Comparison of ENCODE assay signal across 10 cellular contexts in genomic region chr1:46717654-46718053, GRCh38. TPM values are rescaled to one million over a fixed set of nuclear protein-coding genes. Genes with fewer than 3 reads are reported as not detected.
DNase-seq lines count a peak whose midpoint lies in the region; ATAC-seq, FAIRE-seq and TF ChIP-seq lines count a peak whose summit lies in the region.
"Had no signal": no experiment of that assay in that cellular context is flagged by ENCODE, and none has a peak within 500 bp of the region (broad histone marks: within the 10 kb centered on the region; RNA-seq: fewer than 3 reads in every experiment).

No MANE protein-coding gene starts in this region.

- in situ Hi-C loops in GM12878 (cut with MboI): no loop called here

- H3K9me3 ChIP-seq in A673 (ENCODE audit: low read depth, low read length, poor library complexity, severe bottlenecking) (no peaks in the 10 kb centered on the region), HEK293 (ENCODE audit: control insufficient read depth, insufficient read depth, low read depth, low read length) (no peaks in the 10 kb centered on the region), GM12878 (replicated peaks; ENCODE audit: control insufficient read depth, insufficient read depth, low read length) (no peaks in the 10 kb centered on the region), mesodermal cell (ENCODE audit: control insufficient read depth, low read length) (no peaks in the 10 kb centered on the region)

- peak overlapping the region; percentile 94 for H3K4me2 ChIP-seq in GM12878 (ENCODE audit: control insufficient read depth, insufficient read depth)

- ATAC-seq in GM12878: no peak

- SMC1A ChIA-PET in GM12878 (lab: Charles Lee; ENCODE audit: uncharacterized antibody, unreplicated experiment): interaction anchor here (4.2 kb wide), 1 partner anchor 101 kb away, joined by 12 read pairs; the partner anchor contains the start of gene MOB3C

- BruUV-seq in A673 (replicated peaks; lab: Mats Ljungman, UMichigan) (TSS peak; percentile 27), GM12878 (replicated peaks; lab: Mats Ljungman, UMichigan) (TSS peak; percentile 52)

- H3K79me2 ChIP-seq in GM12878 (ENCODE audit: control insufficient read depth, insufficient read depth, low read length): peaks cover 25% of the 10 kb centered on the region

- WGBS in GM12878 (ENCODE audit: insufficient coverage, insufficient replicate concordance, low lambda C conversion rate, missing lambda C conversion rate): 87% methylated on average over 9 of the region's 9 CpGs
- WGBS in mesodermal cell (ENCODE audit: insufficient coverage in 2 of 2), 2 experiments: 78 to 88% methylated on average over 8 to 9 of the region's 9 CpGs

- TF ChIP-seq RAD21 in GM12878 (IDR thresholded peaks at IDR 0.05; ENCODE audit: insufficient read depth, low read depth, low read length): no peak

- FAIRE-seq in GM12878 (lab: Jason Lieb, UNC) (no peak), GM12891 (lab: Jason Lieb, UNC) (no peak)
- FAIRE-seq: colon had no signal

- intact Hi-C loops in A673 (cut with micrococcal nuclease; ENCODE audit: unreplicated experiment) (no loop called here), GM12878 (cut with micrococcal nuclease; ENCODE audit: unreplicated experiment) (loop anchor here (2.0 to 5.0 kb wide), 2 partner anchors 49 to 100 kb away; partner anchors contain the start of genes ATPAF1 and MOB3C)

- RAD21 ChIA-PET in GM12878 (lab: Charles Lee; ENCODE audit: unreplicated experiment): interaction anchor here (2.2 kb wide), 1 partner anchor 101 kb away, joined by 7 read pairs; the partner anchor contains the start of gene MOB3C

- POLR2A ChIA-PET in A673 (lab: Charles Lee; ENCODE audit: low non-redundant PET): no interaction called here
- POLR2A ChIA-PET in HEK293 (lab: Yijun Ruan, JAX): interaction anchor here (1.6 kb wide), 1 partner anchor 113 kb away, joined by 5 read pairs; the partner anchor contains the start of gene MKNK1
- POLR2A ChIA-PET in GM12878 (lab: Charles Lee): interaction anchor here (1.4 to 1.5 kb wide), 2 partner anchors 10 to 114 kb away, joined by 4 to 6 read pairs; partner anchors contain the start of gene MKNK1

- no peak for TF ChIP-seq EP300 in GM12878 (IDR thresholded peaks at IDR 0.05; ENCODE audit: borderline replicate concordance in 1 of 2, control insufficient read depth in 1 of 2, low read depth in 2 of 2, low read length in 2 of 2)

- TF ChIP-seq POLR2A in GM12878 (IDR thresholded peaks at IDR 0.05; ENCODE audit: low read depth, low read length) (no peak), GM12891 (IDR thresholded peaks at IDR 0.05; ENCODE audit: low read depth, low read length) (no peak)

- no peak overlapping the region for H2AFZ ChIP-seq in GM12878 (ENCODE audit: control insufficient read depth, low read depth, low read length)

- H3K4me1 ChIP-seq in A673 (ENCODE audit: insufficient read depth, low read length, poor library complexity, severe bottlenecking) (peaks cover 7% of the 10 kb centered on the region), HEK293 (ENCODE audit: control insufficient read depth, insufficient read depth, low read length) (peaks cover 3% of the 10 kb centered on the region; the same call in 1 of the 2 replicates), GM12878 (ENCODE audit: control insufficient read depth, insufficient read depth, low read length) (peaks cover 13% of the 10 kb centered on the region), mesodermal cell (ENCODE audit: control insufficient read depth, insufficient read depth, low read length, poor library complexity, severe bottlenecking) (peaks cover 15% of the 10 kb centered on the region)

- H3K27ac ChIP-seq in A673 (ENCODE audit: low read depth, low read length, poor library complexity, severe bottlenecking) (peak overlapping the region; percentile 90), HEK293 (ENCODE audit: extremely low read depth, low read depth, low read length) (no peak overlapping the region), GM12878 (ENCODE audit: control insufficient read depth, insufficient read depth) (peak overlapping the region; percentile 87), mesodermal cell (ENCODE audit: low read depth, low read length, severe bottlenecking) (no peak overlapping the region)

- no peaks in the 10 kb centered on the region; the same call in 1 of the 2 replicates for H4K20me1 ChIP-seq in GM12878 (ENCODE audit: control insufficient read depth, insufficient read depth)

- no peak for DNase-seq in A673 (ENCODE audit: low spot score)
- no peak for DNase-seq in GM12878 (ENCODE audit: low read depth, low spot score)
- DNase-seq in DMS 273 treated with DMSO at 0.1 percent for 48 hours (lab: John Stamatoyannopoulos, UW): no peak
- no peak for DNase-seq in activated gamma-delta T cell treated with Interleukin-2 at 50 U/mL for 16 hours
- no peak for DNase-seq in GM12891 (ENCODE audit: insufficient read length, low spot score)
- DNase-seq in GOT3 (lab: John Stamatoyannopoulos, UW): no peak
- DNase-seq: NCI-H2029 had no signal

- TF ChIP-seq CTCF in A673 (conservative IDR thresholded peaks at IDR 0.05; ENCODE audit: low read depth, low read length) (no peak), HEK293 (tag by site-specific recombination; IDR thresholded peaks at IDR 0.05) (no peak), GM12878 (IDR thresholded peaks at IDR 0.05 in 2 of 3, conservative IDR thresholded peaks at IDR 0.05 in 1 of 3; ENCODE audit: control insufficient read depth in 2 of 3, extremely low read depth in 1 of 3, insufficient read depth in 1 of 3, low read depth in 3 of 3, low read length in 3 of 3) (no peak)

- CTCF ChIA-PET in A673 (lab: Charles Lee): no interaction called here
- CTCF ChIA-PET in HEK293 (lab: Yijun Ruan, JAX): interaction anchor here (1.5 kb wide), 1 partner anchor 7 kb away, joined by 5 read pairs; no protein-coding TSS in a partner anchor
- CTCF ChIA-PET in GM12878 (lab: Yijun Ruan, JAX): interaction anchor here (0.6 to 1.8 kb wide), 7 partner anchors 9 to 1092 kb away, joined by 3 to 5 read pairs (median 3); no protein-coding TSS in a partner anchor

- no peaks in the 10 kb centered on the region for H3K27me3 ChIP-seq in A673 (replicated peaks; ENCODE audit: insufficient read depth, low read depth, low read length, poor library complexity)
- no peaks in the 10 kb centered on the region for H3K27me3 ChIP-seq in GM12878 (replicated peaks in 1 of 2; ENCODE audit: control insufficient read depth in 2 of 2, insufficient read depth in 2 of 2, low read length in 1 of 2)

- H3K9ac ChIP-seq in GM12878 (ENCODE audit: control insufficient read depth, insufficient read depth, low read length): peak overlapping the region; percentile 75

- peaks cover 28% of the 10 kb centered on the region for H3K36me3 ChIP-seq in A673 (ENCODE audit: insufficient read depth, low read length, poor library complexity, severe bottlenecking)
- peaks cover 17 to 48% of the 10 kb centered on the region in 2 experiments for H3K36me3 ChIP-seq in HEK293 (ENCODE audit: control insufficient read depth in 2 of 2, insufficient read depth in 1 of 2, low read length in 2 of 2)
- H3K36me3 ChIP-seq in GM12878 (ENCODE audit: control insufficient read depth in 2 of 2, insufficient read depth in 2 of 2, low read length in 1 of 2): peaks cover 4 to 9% of the 10 kb centered on the region in 2 experiments; a peak in 1 of 4 replicates
- peaks cover 48% of the 10 kb centered on the region for H3K36me3 ChIP-seq in mesodermal cell (ENCODE audit: control insufficient read depth, insufficient read depth, low read length)

- H3K4me3 ChIP-seq in A673 (ENCODE audit: low read depth, low read length, poor library complexity, severe bottlenecking) (peak overlapping the region; percentile 98), HEK293 (ENCODE audit: low read depth, low read length) (peak overlapping the region; percentile 95), GM12878 (peak overlapping the region; percentile 83), mesodermal cell (ENCODE audit: extremely low read depth, insufficient read depth, low read length, poor library complexity, severe bottlenecking) (peak overlapping the region; percentile 92)

RNA-seq across cellular contexts. Expression of gene EFCAB14, which starts 1.3 kb away (rescaled TPM):
- total RNA-seq in A673 (2021) (38.6 and 39.8 TPM in 2 replicates), GM12878 (2014; rRNA removed) (44.8 and 54.1 TPM in 2 replicates), GM12878 (2014; rRNA removed; fragmentation: Illumina TruSeq; extraction: Trizol) (46.1 and 51.1 TPM in 2 replicates), GM12878 (2021) (42.3 and 46.3 TPM in 2 replicates)
- 57.2 and 69.3 TPM in 2 replicates for total RNA-seq in GM12878 (2013; cell fraction: nucleolus; rRNA removed)
- 28.0 TPM for polyA plus RNA-seq in GM12878 (2011; ENCODE audit: low read depth)
- polyA plus RNA-seq in GM12878 (2011; rRNA removed) (66.0 and 78.8 TPM in 2 replicates), GM12878 (2014; fragmentation: Illumina TruSeq; extraction: Trizol) (58.2 and 67.5 TPM in 2 replicates), GM12878 (2014; fragmentation: Nextera tagmentation; extraction: Ambion mirVana) (10 to 100 TPM in 1 of 2 experiments, 1 to 10 TPM in 1; 7.8 to 12.7 TPM), GM12878 (2014; rRNA removed) (25.0 and 31.5 TPM in 2 replicates), GM12878 (2016; fragmentation: Nextera tagmentation; extraction: Ambion mirVana) (10 to 100 TPM; 36.8 to 40.9 TPM)
- polyA plus RNA-seq in GM12878 (2011; cell fraction: cytosol; rRNA removed): 32.3 and 37.9 TPM in 2 replicates
- 45.5 and 58.7 TPM in 2 replicates for polyA plus RNA-seq in GM12878 (2011; cell fraction: nucleus; rRNA removed)
- polyA plus RNA-seq in GM12878 (2012): 27.1 and 28.6 TPM in 2 replicates
- polyA minus RNA-seq in GM12878 (2011; rRNA and poly(A)+ RNA removed): 55.6 and 62.6 TPM in 2 replicates
- polyA minus RNA-seq in GM12878 (2011; cell fraction: cytosol; rRNA and poly(A)+ RNA removed): 27.9 and 30.1 TPM in 2 replicates
- polyA minus RNA-seq in GM12878 (2011; cell fraction: nucleus; rRNA and poly(A)+ RNA removed): 23.5 and 32.1 TPM in 2 replicates
- 49.9 TPM for polyA plus RNA-seq in mesodermal cell (2013, experiment 1 of 2)
- polyA plus RNA-seq in mesodermal cell (2013, experiment 2 of 2): 48.5 TPM
- 21.0 TPM for polyA plus RNA-seq in GM12891 (2012; ENCODE audit: low read depth, missing spikeins)

RNA-seq across cellular contexts. Expression of gene TEX38, which starts 46.0 kb away (rescaled TPM):
- total RNA-seq in A673 (2021): not detected in 2 replicates
- not detected in 2 replicates for total RNA-seq in GM12878 (2013; cell fraction: nucleolus; rRNA removed)
- not detected in 2 replicates for total RNA-seq in GM12878 (2014; rRNA removed)
- total RNA-seq in GM12878 (2014; rRNA removed; fragmentation: Illumina TruSeq; extraction: Trizol): not detected in 2 replicates
- not detected in 2 replicates for total RNA-seq in GM12878 (2021)
- polyA plus RNA-seq in GM12878 (2011; ENCODE audit: low read depth): not detected
- polyA plus RNA-seq in GM12878 (2011; rRNA removed): 0.07 TPM in 1 of 2 replicates, not detected in the other
- not detected in 2 replicates for polyA plus RNA-seq in GM12878 (2011; cell fraction: cytosol; rRNA removed)
- 0.15 TPM in 1 of 2 replicates, not detected in the other for polyA plus RNA-seq in GM12878 (2011; cell fraction: nucleus; rRNA removed)
- 0.32 TPM in 1 of 2 replicates, not detected in the other for polyA plus RNA-seq in GM12878 (2012)
- polyA plus RNA-seq in GM12878 (2014; fragmentation: Illumina TruSeq; extraction: Trizol): not detected in 2 replicates
- not detected for polyA plus RNA-seq in GM12878 (2014; fragmentation: Nextera tagmentation; extraction: Ambion mirVana)
- polyA plus RNA-seq in GM12878 (2014; rRNA removed): not detected in 2 replicates
- under 1 TPM; 0.15 to 0.32 TPM for polyA plus RNA-seq in GM12878 (2016; fragmentation: Nextera tagmentation; extraction: Ambion mirVana)
- polyA minus RNA-seq in GM12878 (2011; rRNA and poly(A)+ RNA removed): 0.21 TPM in 1 of 2 replicates, not detected in the other
- not detected in 2 replicates for polyA minus RNA-seq in GM12878 (2011; cell fraction: cytosol; rRNA and poly(A)+ RNA removed)
- not detected in 2 replicates for polyA minus RNA-seq in GM12878 (2011; cell fraction: nucleus; rRNA and poly(A)+ RNA removed)
- polyA plus RNA-seq in mesodermal cell (2013, experiment 1 of 2): not detected
- polyA plus RNA-seq in mesodermal cell (2013, experiment 2 of 2): not detected
- 0.13 TPM for polyA plus RNA-seq in GM12891 (2012; ENCODE audit: low read depth, missing spikeins)

RNA-seq across cellular contexts. Expression of gene ATPAF1, which starts 49.5 kb away (rescaled TPM):
- total RNA-seq in A673 (2021) (41.7 and 51.9 TPM in 2 replicates), GM12878 (2014; rRNA removed) (42.8 and 49.5 TPM in 2 replicates), GM12878 (2014; rRNA removed; fragmentation: Illumina TruSeq; extraction: Trizol) (40.1 and 41.3 TPM in 2 replicates), GM12878 (2021) (39.6 and 40.2 TPM in 2 replicates)
- 31.8 and 37.1 TPM in 2 replicates for total RNA-seq in GM12878 (2013; cell fraction: nucleolus; rRNA removed)
- polyA plus RNA-seq in GM12878 (2011; ENCODE audit: low read depth): 49.3 TPM
- polyA plus RNA-seq in GM12878 (2011; rRNA removed) (93.5 and 123 TPM in 2 replicates), GM12878 (2014; fragmentation: Illumina TruSeq; extraction: Trizol) (61.1 and 67.6 TPM in 2 replicates), GM12878 (2014; fragmentation: Nextera tagmentation; extraction: Ambion mirVana) (10 to 100 TPM; 15.2 to 32.6 TPM), GM12878 (2014; rRNA removed) (42.3 and 54.0 TPM in 2 replicates), GM12878 (2016; fragmentation: Nextera tagmentation; extraction: Ambion mirVana) (10 to 100 TPM; 64.2 to 74.6 TPM)
- polyA plus RNA-seq in GM12878 (2011; cell fraction: cytosol; rRNA removed): 69.3 and 105 TPM in 2 replicates
- 35.8 and 37.9 TPM in 2 replicates for polyA plus RNA-seq in GM12878 (2011; cell fraction: nucleus; rRNA removed)
- polyA plus RNA-seq in GM12878 (2012): 35.3 and 44.8 TPM in 2 replicates
- polyA minus RNA-seq in GM12878 (2011; rRNA and poly(A)+ RNA removed): 49.3 and 62.9 TPM in 2 replicates
- polyA minus RNA-seq in GM12878 (2011; cell fraction: cytosol; rRNA and poly(A)+ RNA removed): 17.8 and 19.5 TPM in 2 replicates
- polyA minus RNA-seq in GM12878 (2011; cell fraction: nucleus; rRNA and poly(A)+ RNA removed): 13.5 and 17.1 TPM in 2 replicates
- 37.7 TPM for polyA plus RNA-seq in mesodermal cell (2013, experiment 1 of 2)
- polyA plus RNA-seq in mesodermal cell (2013, experiment 2 of 2): 44.5 TPM
- 44.1 TPM for polyA plus RNA-seq in GM12891 (2012; ENCODE audit: low read depth, missing spikeins)

Comparison
In these comparisons a context has a peak if more than half of its experiments do, and no peak if none do; other contexts are left out.
1. H3K27ac ChIP-seq: peak in A673 (single experiment) and GM12878 (single experiment); none in HEK293 (single experiment) and mesodermal cell (single experiment).
2. Peak in every context shown above with its lines, with median percentiles within 50 percentile points of each other: H3K4me3 ChIP-seq.